8 cellular contexts compared by ENCODE assay signal in the genomic region with DNA sequence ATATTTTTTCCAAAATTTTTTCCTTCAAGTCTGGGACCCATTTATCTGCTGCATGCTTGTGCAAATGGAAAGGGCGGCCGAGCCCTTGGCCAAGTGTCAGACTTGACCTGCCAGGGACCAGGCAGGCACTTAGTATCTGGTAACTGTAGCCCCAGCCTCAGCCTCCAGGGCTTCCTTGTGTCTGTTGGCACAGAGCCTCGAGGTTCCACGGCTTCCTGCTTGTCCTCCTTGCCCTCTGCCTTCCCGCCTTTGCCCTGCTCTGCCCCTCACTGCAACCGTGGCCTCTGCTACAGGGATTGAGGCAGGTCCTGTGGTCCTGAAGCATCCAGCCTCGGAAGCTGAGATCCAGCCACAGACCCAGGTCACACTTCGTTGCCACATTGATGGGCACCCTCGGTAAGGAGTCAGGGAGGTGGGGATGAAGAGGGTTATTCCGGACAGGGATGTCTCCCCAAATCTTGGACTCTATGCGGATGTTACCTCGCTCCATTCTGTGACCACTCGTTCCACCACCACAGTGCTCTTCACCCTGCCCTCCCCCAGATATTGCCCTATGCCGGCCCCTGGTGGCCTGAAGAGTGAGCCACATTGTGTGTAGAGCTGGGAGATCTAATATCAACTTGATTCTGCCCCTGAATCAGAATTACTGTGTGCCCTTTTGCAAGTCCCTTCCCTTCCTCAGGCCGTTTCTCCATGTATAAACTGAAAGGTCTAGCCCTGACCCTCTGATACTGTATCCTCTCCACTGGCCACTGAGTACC. TPM values are rescaled to one million over a fixed set of nuclear protein-coding genes. Genes with fewer than 3 reads are reported as not detected.
DNase-seq lines count a peak whose midpoint lies in the region; ATAC-seq and TF ChIP-seq lines count a peak whose summit lies in the region.

No MANE protein-coding gene starts in this region.

- H3K9me3 ChIP-seq in Caco-2: no peaks in the 10 kb centered on the region
- H3K9me3 ChIP-seq in upper lobe of left lung: no peaks in the 10 kb centered on the region

- H3K27me3 ChIP-seq in Caco-2 (replicated peaks; ENCODE audit: control insufficient read depth, insufficient read depth, low read length) (no peaks in the 10 kb centered on the region), upper lobe of left lung (no peaks in the 10 kb centered on the region)

- WGBS in upper lobe of left lung, 2 donors: 36 to 39% methylated on average over 12 to 15 of the region's 15 CpGs

- TF ChIP-seq EP300 in upper lobe of left lung (IDR thresholded peaks at IDR 0.05): no peak

- H3K4me1 ChIP-seq in Caco-2 (no peaks in the 10 kb centered on the region), upper lobe of left lung (peaks cover 10 to 23% (median 13%) of the 10 kb centered on the region in 4 donors)

- H3K36me3 Mint-ChIP-seq in Caco-2 (ENCODE audit: insufficient read depth, unreplicated experiment) (peaks cover 27% of the 10 kb centered on the region), activated B cell treated with CpG ODN at 0.5 μM for 24 hours (ENCODE audit: low read depth) (no peaks in the 10 kb centered on the region)

- peaks cover 2% of the 10 kb centered on the region; the same call in 1 of the 2 replicates for H3K36me3 ChIP-seq in Caco-2 (ENCODE audit: control insufficient read depth, insufficient read depth, low read length)
- H3K36me3 ChIP-seq in upper lobe of left lung: peaks cover 0 to 7% (median 3%) of the 10 kb centered on the region in 4 donors

- H3K4me3 ChIP-seq in Caco-2 (ENCODE audit: low read depth, low read length): no peak overlapping the region
- H3K4me3 ChIP-seq in upper lobe of left lung: no peak overlapping the region

- H3K27me3 Mint-ChIP-seq in Caco-2 (ENCODE audit: insufficient read depth, unreplicated experiment) (no peaks in the 10 kb centered on the region), activated B cell treated with CpG ODN at 0.5 μM for 24 hours (no peaks in the 10 kb centered on the region)

- H3K4me1 Mint-ChIP-seq in Caco-2 (ENCODE audit: low read depth, unreplicated experiment) (no peaks in the 10 kb centered on the region), activated B cell treated with CpG ODN at 0.5 μM for 24 hours (no peaks in the 10 kb centered on the region)

- no peak overlapping the region for H3K27ac ChIP-seq in upper lobe of left lung

- H3K27ac Mint-ChIP-seq in Caco-2 (ENCODE audit: unreplicated experiment) (peak overlapping the region; percentile 30), activated B cell treated with CpG ODN at 0.5 μM for 24 hours (no peak overlapping the region)

- CTCF ChIA-PET in Caco-2 (lab: Charles Lee) (interaction anchor here (0.6 to 1.0 kb wide), 5 partner anchors 40 to 115 kb away, joined by 3 to 4 read pairs (median 3); partner anchors contain the start of genes KLC4, KLHDC3 and MRPL2), activated B cell treated with CpG ODN at 0.5 μM for 24 hours (lab: Charles Lee) (interaction anchor here (1.3 kb wide), 1 partner anchor 211 kb away, joined by 3 read pairs; no protein-coding TSS in a partner anchor)

- POLR2A ChIA-PET in Caco-2 (lab: Charles Lee): no interaction called here
- POLR2A ChIA-PET in activated B cell treated with CpG ODN at 0.5 μM for 24 hours (lab: Charles Lee): no interaction called here

- peak in 1 of 2 experiments; percentile 44 for DNase-seq in Caco-2
- peak; percentile 51 for DNase-seq in HT1080 (ENCODE audit: low read depth)
- no peak for DNase-seq in activated B cell treated with CpG ODN at 0.5 μM for 24 hours
- peak; percentile 83 for DNase-seq in hepatic stellate cell (ENCODE audit: low spot score)
- DNase-seq in upper lobe of left lung: no peak
- DNase-seq in pons (ENCODE audit: low spot score): no peak

- BruUV-seq in Caco-2 (replicated peaks; lab: Mats Ljungman, UMichigan): no TSS peak

- H3K9me3 Mint-ChIP-seq in Caco-2 (ENCODE audit: unreplicated experiment): no peaks in the 10 kb centered on the region
- H3K9me3 Mint-ChIP-seq in activated B cell treated with CpG ODN at 0.5 μM for 24 hours: no peaks in the 10 kb centered on the region

- peak; percentile 50 for ATAC-seq in activated B cell treated with CpG ODN at 0.5 μM for 24 hours (ENCODE audit: low read depth)
- ATAC-seq in upper lobe of left lung (ENCODE audit: low FRiP score in 2 of 2): peak in 1 of 2 donors; percentile 43
- no peak for ATAC-seq in GM18867 (IDR thresholded peaks at IDR 0.05; ENCODE audit: unreplicated experiment)
- no peak for ATAC-seq in GM19467 (IDR thresholded peaks at IDR 0.05; ENCODE audit: unreplicated experiment)

- TF ChIP-seq CTCF in Caco-2 (IDR thresholded peaks at IDR 0.05; ENCODE audit: insufficient read depth in 1 of 2, low read depth in 1 of 2, low read length in 1 of 2, severe bottlenecking in 1 of 2, unreplicated experiment in 1 of 2) (peak; percentile 50 to 68), activated B cell treated with CpG ODN at 0.5 μM for 24 hours (IDR thresholded peaks at IDR 0.05) (no peak), upper lobe of left lung (IDR thresholded peaks at IDR 0.05) (peak in 5 of 6 experiments; percentile 15 to 57 (median 50))

- intact Hi-C loops in Caco-2 (cut with micrococcal nuclease; ENCODE audit: unreplicated experiment): loop anchor here (1.0 kb wide), 1 partner anchor 59 kb away; no protein-coding TSS in a partner anchor
- intact Hi-C loops in activated B cell treated with CpG ODN at 0.5 μM for 24 hours (cut with micrococcal nuclease): loop anchor here (1.0 kb wide), 1 partner anchor 228 kb away; no protein-coding TSS in a partner anchor

- TF ChIP-seq POLR2A in upper lobe of left lung (IDR thresholded peaks at IDR 0.05): no peak

- H3K4me3 Mint-ChIP-seq in Caco-2 (ENCODE audit: unreplicated experiment) (no peak overlapping the region), activated B cell treated with CpG ODN at 0.5 μM for 24 hours (no peak overlapping the region)

RNA-seq across cellular contexts. Expression of gene SRF, which starts 41.5 kb away (rescaled TPM):
- total RNA-seq in Caco-2 (2022) (31.3 and 32.1 TPM in 2 replicates), activated B cell treated with CpG ODN at 0.5 μM for 24 hours (35.9 and 37.8 TPM in 2 replicates), upper lobe of left lung (10 to 100 TPM; 25.1 to 40.6 (median 30.8) TPM)
- 32.8 and 35.5 TPM in 2 replicates for total RNA-seq in HT1080 (2014; rRNA removed; shearing (Covaris generic))
- polyA plus RNA-seq in HT1080 (2015; cell fraction: cytosol; rRNA removed): 34.7 and 35.2 TPM in 2 replicates
- polyA plus RNA-seq in HT1080 (2015; cell fraction: nucleus; rRNA removed): 29.6 and 36.6 TPM in 2 replicates

RNA-seq across cellular contexts. Expression of gene CUL9, which starts 52.4 kb away (rescaled TPM):
- total RNA-seq in Caco-2 (2022): 16.7 and 16.8 TPM in 2 replicates
- total RNA-seq in HT1080 (2014; rRNA removed; shearing (Covaris generic)): 15.2 and 22.1 TPM in 2 replicates
- 14.4 and 15.0 TPM in 2 replicates for polyA plus RNA-seq in HT1080 (2015; cell fraction: cytosol; rRNA removed)
- 103 and 106 TPM in 2 replicates for polyA plus RNA-seq in HT1080 (2015; cell fraction: nucleus; rRNA removed)
- 69.2 and 70.8 TPM in 2 replicates for total RNA-seq in activated B cell treated with CpG ODN at 0.5 μM for 24 hours
- 100 to 1,000 TPM in 1 of 6 donors, 10 to 100 TPM in 5; 26.9 to 105 (median 47.5) TPM for total RNA-seq in upper lobe of left lung

RNA-seq across cellular contexts. Expression of gene PTK7, which starts 53.5 kb away (rescaled TPM):
- total RNA-seq in Caco-2 (2022): 175 and 180 TPM in 2 replicates
- 35.8 and 38.2 TPM in 2 replicates for total RNA-seq in HT1080 (2014; rRNA removed; shearing (Covaris generic))
- 24.3 and 24.8 TPM in 2 replicates for polyA plus RNA-seq in HT1080 (2015; cell fraction: cytosol; rRNA removed)
- 57.5 and 61.2 TPM in 2 replicates for polyA plus RNA-seq in HT1080 (2015; cell fraction: nucleus; rRNA removed)
- total RNA-seq in activated B cell treated with CpG ODN at 0.5 μM for 24 hours: 0.66 and 0.82 TPM in 2 replicates
- total RNA-seq in upper lobe of left lung: 100 to 1,000 TPM in 2 of 6 donors, 10 to 100 TPM in 4; 68.6 to 180 (median 89.4) TPM

Comparison
In these comparisons a context has a peak if more than half of its experiments do, and no peak if none do; other contexts are left out.
1. DNase-seq: peak in HT1080 (single experiment) and hepatic stellate cell (single experiment); none in activated B cell treated with CpG ODN at 0.5 μM for 24 hours (single experiment), upper lobe of left lung (0 of 2) and pons (single experiment).
2. RNA of gene PTK7, which starts 53.5 kb away (total RNA-seq): 175 to 180 TPM in Caco-2, 68.6 to 180 TPM in upper lobe of left lung and 35.8 to 38.2 TPM in HT1080; 0.66 to 0.82 TPM in activated B cell treated with CpG ODN at 0.5 μM for 24 hours; every median in the first group is over 10 times any median in the second.